9 cellular contexts compared by ENCODE assay signal in genomic region chr11:63882555-63883242, GRCh38. TPM values are rescaled to one million over a fixed set of nuclear protein-coding genes. Genes with fewer than 3 reads are reported as not detected.
DNase-seq lines count a peak whose midpoint lies in the region; ATAC-seq and TF ChIP-seq lines count a peak whose summit lies in the region.
"Had no signal": no experiment of that assay in that cellular context is flagged by ENCODE, and none has a peak within 500 bp of the region (broad histone marks: within the 10 kb centered on the region; RNA-seq: fewer than 3 reads in every experiment).

No MANE protein-coding gene starts in this region.

- POLR2A ChIA-PET in naive thymus-derived CD8-positive, alpha-beta T cell (lab: Charles Lee): interaction anchor here (0.5 to 2.4 kb wide), 5 partner anchors 10 to 362 kb away, joined by 3 to 9 read pairs (median 4); partner anchors contain the start of genes ATL3 and MARK2

- peaks cover 36 to 89% (median 80%) of the 10 kb centered on the region in 4 donors for H3K4me1 Mint-ChIP-seq in naive thymus-derived CD8-positive, alpha-beta T cell

- peak; percentile 59 for ATAC-seq in DND-41 (ENCODE audit: insufficient read depth, low read depth)
- peak; percentile 90 to 93 for ATAC-seq in naive thymus-derived CD8-positive, alpha-beta T cell
- no peak for ATAC-seq in GM18873 (IDR thresholded peaks at IDR 0.05; ENCODE audit: low FRiP score, unreplicated experiment)

- no peak overlapping the region for H3K9ac ChIP-seq in DND-41 (ENCODE audit: low read depth, low read length)

- no peaks in the 10 kb centered on the region for H3K9me3 ChIP-seq in DND-41 (ENCODE audit: insufficient read depth, low read length, severe bottlenecking)
- H3K9me3 ChIP-seq in effector memory CD4-positive, alpha-beta T cell (ENCODE audit: control insufficient read depth, low read length): no peaks in the 10 kb centered on the region

- H3K27me3 Mint-ChIP-seq in naive thymus-derived CD8-positive, alpha-beta T cell: no peaks in the 10 kb centered on the region
- H3K27me3 Mint-ChIP-seq: activated CD4-positive, alpha-beta memory T cell treated with anti-CD3 and anti-CD28 coated beads, Interleukin-2, amount 10 ng/mL, durations not matched to agents 7 days and 5 days had no signal

- no peaks in the 10 kb centered on the region for H3K27me3 ChIP-seq in DND-41 (ENCODE audit: insufficient read depth, low read length, poor library complexity)
- H3K27me3 ChIP-seq in effector memory CD4-positive, alpha-beta T cell (replicated peaks; ENCODE audit: control insufficient read depth, insufficient read depth, low read length, poor library complexity, severe bottlenecking): no peaks in the 10 kb centered on the region

- peaks cover 72% of the 10 kb centered on the region for H4K20me1 ChIP-seq in DND-41 (ENCODE audit: insufficient read depth, low read length)

- no peak overlapping the region for H3K27ac ChIP-seq in DND-41 (ENCODE audit: low read length)
- H3K27ac ChIP-seq in effector memory CD4-positive, alpha-beta T cell (ENCODE audit: insufficient read depth, low read length, poor library complexity, severe bottlenecking): peak overlapping the region; percentile 32

- H3K27ac Mint-ChIP-seq in naive thymus-derived CD8-positive, alpha-beta T cell: peak overlapping the region; percentile 72 to 92 (median 79)
- H3K27ac Mint-ChIP-seq: activated CD4-positive, alpha-beta memory T cell treated with anti-CD3 and anti-CD28 coated beads, Interleukin-2, amount 10 ng/mL, durations not matched to agents 7 days and 5 days had no signal

- no peak for TF ChIP-seq POLR2A in NB4 (IDR thresholded peaks at IDR 0.05; ENCODE audit: extremely low read depth, insufficient read length)

- peaks cover 12% of the 10 kb centered on the region for H3K36me3 ChIP-seq in DND-41 (ENCODE audit: insufficient read depth, low read length)
- H3K36me3 ChIP-seq in effector memory CD4-positive, alpha-beta T cell (ENCODE audit: control insufficient read depth, insufficient read depth, low read length): no peaks in the 10 kb centered on the region

- H3K4me2 ChIP-seq in DND-41 (ENCODE audit: insufficient read depth, low read length): no peak overlapping the region

- no peak overlapping the region for H2AFZ ChIP-seq in DND-41 (ENCODE audit: low read depth, low read length)

- no peak for TF ChIP-seq CTCF in DND-41 (IDR thresholded peaks at IDR 0.05; ENCODE audit: borderline replicate concordance, extremely low read depth, low read length, poor library complexity, severe bottlenecking)
- TF ChIP-seq CTCF in NB4 (IDR thresholded peaks at IDR 0.05; ENCODE audit: low read depth, low read length): no peak

- no peak overlapping the region for H3K4me3 ChIP-seq in DND-41 (ENCODE audit: low read depth in 1 of 2, low read length in 2 of 2)
- no peak overlapping the region for H3K4me3 ChIP-seq in NB4 (ENCODE audit: low read depth, low read length)
- H3K4me3 ChIP-seq in effector memory CD4-positive, alpha-beta T cell (ENCODE audit: insufficient read depth, low read depth, low read length, poor library complexity, severe bottlenecking): no peak overlapping the region

- peaks cover 90% of the 10 kb centered on the region for H3K79me2 ChIP-seq in DND-41 (ENCODE audit: insufficient read depth, low read length)

- peaks cover 17% of the 10 kb centered on the region for H3K4me1 ChIP-seq in DND-41 (ENCODE audit: insufficient read depth, low read length)
- H3K4me1 ChIP-seq in effector memory CD4-positive, alpha-beta T cell (ENCODE audit: control insufficient read depth, insufficient read depth, low read length, poor library complexity, severe bottlenecking): peaks cover 28% of the 10 kb centered on the region

- no peaks in the 10 kb centered on the region for H3K9me3 Mint-ChIP-seq in naive thymus-derived CD8-positive, alpha-beta T cell
- H3K9me3 Mint-ChIP-seq: activated CD4-positive, alpha-beta memory T cell treated with anti-CD3 and anti-CD28 coated beads, Interleukin-2, amount 10 ng/mL, durations not matched to agents 7 days and 5 days had no signal

- peaks cover 0 to 13% (median 2%) of the 10 kb centered on the region in 3 donors for H3K36me3 Mint-ChIP-seq in naive thymus-derived CD8-positive, alpha-beta T cell

- peak overlapping the region; percentile 6 to 84 (median 50) for H3K4me3 Mint-ChIP-seq in naive thymus-derived CD8-positive, alpha-beta T cell
- H3K4me3 Mint-ChIP-seq: activated CD4-positive, alpha-beta memory T cell treated with anti-CD3 and anti-CD28 coated beads, Interleukin-2, amount 10 ng/mL, durations not matched to agents 7 days and 5 days had no signal

- DNase-seq in DND-41 (peak; percentile 30), NB4 (ENCODE audit: low read depth) (peak; percentile 93), superior temporal gyrus (ENCODE audit: extremely low spot score) (no peak), cerebellar nuclear complex (lab: John Stamatoyannopoulos, UW) (no peak), NCI-H524 treated with DMSO at 0.1 percent for 48 hours (lab: John Stamatoyannopoulos, UW) (no peak)
- DNase-seq in effector memory CD4-positive, alpha-beta T cell: no peak
- DNase-seq in naive thymus-derived CD8-positive, alpha-beta T cell: peak in 8 of 10 donors; percentile 13 to 78 (median 56)
- DNase-seq: activated CD4-positive, alpha-beta memory T cell treated with anti-CD3 and anti-CD28 coated beads, Interleukin-2, amount 10 ng/mL, durations not matched to agents 7 days and 5 days had no signal

RNA-seq across cellular contexts. Expression of gene RCOR2, which starts 34.3 kb away (rescaled TPM):
- not detected for total RNA-seq in naive thymus-derived CD8-positive, alpha-beta T cell
- polyA plus RNA-seq in naive thymus-derived CD8-positive, alpha-beta T cell: under 1 TPM in 1 of 3 donors, not detected in 2; 0.14 TPM
- total RNA-seq: activated CD4-positive, alpha-beta memory T cell treated with anti-CD3 and anti-CD28 coated beads, Interleukin-2, amount 10 ng/mL, durations not matched to agents 7 days and 5 days had no signal

RNA-seq across cellular contexts. Expression of gene MARK2, which starts 43.8 kb away (rescaled TPM):
- 10 to 100 TPM; 64.8 to 74.5 TPM for total RNA-seq in naive thymus-derived CD8-positive, alpha-beta T cell
- 10 to 100 TPM; 37.0 to 57.0 (median 40.3) TPM for polyA plus RNA-seq in naive thymus-derived CD8-positive, alpha-beta T cell

RNA-seq across cellular contexts. Expression of gene NAA40, which starts 56.1 kb away (rescaled TPM):
- total RNA-seq in naive thymus-derived CD8-positive, alpha-beta T cell: 10 to 100 TPM; 24.2 to 28.0 TPM
- polyA plus RNA-seq in naive thymus-derived CD8-positive, alpha-beta T cell: 10 to 100 TPM in 2 of 3 donors, 1 to 10 TPM in 1; 6.2 to 14.6 (median 11.7) TPM

Comparison
In these comparisons a context has a peak if more than half of its experiments do, and no peak if none do; other contexts are left out.
1. DNase-seq: peak in DND-41 (single experiment), NB4 (single experiment) and naive thymus-derived CD8-positive, alpha-beta T cell (8 of 10); none in effector memory CD4-positive, alpha-beta T cell (0 of 3), superior temporal gyrus (single experiment), cerebellar nuclear complex (0 of 2) and NCI-H524 treated with DMSO at 0.1 percent for 48 hours (single experiment).